ENCODE assay signal across 13 cellular contexts in the genomic region with DNA sequence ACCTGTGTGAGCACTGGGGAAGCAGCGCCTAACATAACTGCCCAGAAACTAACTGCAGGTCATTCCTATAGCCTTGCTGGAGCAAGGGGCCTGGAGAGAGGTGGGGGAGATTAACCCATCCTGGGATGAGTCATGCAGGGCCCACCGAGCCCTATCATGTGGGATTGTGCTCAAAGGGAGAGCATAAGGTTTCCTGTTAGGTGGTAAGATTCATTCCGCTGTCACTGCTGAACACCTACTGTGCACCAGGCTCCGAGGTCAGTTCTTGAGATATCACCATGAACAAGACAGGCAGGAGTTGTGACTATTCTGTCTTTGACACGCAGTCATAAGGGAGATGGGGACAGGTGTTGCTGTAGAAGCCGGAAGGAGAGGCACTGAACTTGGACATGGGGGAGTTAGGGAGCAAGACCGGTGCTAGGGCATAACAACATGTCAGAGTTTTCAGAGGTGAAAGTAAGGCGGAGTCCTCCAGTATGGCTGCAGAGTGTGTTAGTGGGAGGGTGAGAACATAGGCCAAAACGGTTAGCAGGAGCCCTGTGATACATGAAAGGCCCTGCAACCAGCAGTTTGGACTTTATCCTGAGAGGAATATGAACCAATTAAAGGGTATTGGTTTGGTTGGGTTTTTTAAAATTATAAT. TPM values are rescaled to one million over a fixed set of nuclear protein-coding genes. Genes with fewer than 3 reads are reported as not detected.
DNase-seq lines count a peak whose midpoint lies in the region; ATAC-seq and TF ChIP-seq lines count a peak whose summit lies in the region.
"Had no signal": no experiment of that assay in that cellular context is flagged by ENCODE, and none has a peak within 500 bp of the region (broad histone marks: within the 10 kb centered on the region; RNA-seq: fewer than 3 reads in every experiment).

No MANE protein-coding gene starts in this region.

- peaks cover 39% of the 10 kb centered on the region for H3K4me1 Mint-ChIP-seq in Calu3 (ENCODE audit: low read depth, unreplicated experiment)
- H3K4me1 Mint-ChIP-seq in naive thymus-derived CD4-positive, alpha-beta T cell: peaks cover 55 to 73% (median 68%) of the 10 kb centered on the region in 7 donors

- H3K36me3 ChIP-seq in Karpas-422 (ENCODE audit: insufficient read depth, low read length): peaks cover 21% of the 10 kb centered on the region; the same call in 1 of the 2 replicates
- peaks cover 10% of the 10 kb centered on the region for H3K36me3 ChIP-seq in adipocyte (ENCODE audit: control insufficient read depth, insufficient read depth, low read length, severe bottlenecking)
- H3K36me3 ChIP-seq in naive thymus-derived CD4-positive, alpha-beta T cell (ENCODE audit: control insufficient read depth in 2 of 3, insufficient read depth in 3 of 3, low read length in 3 of 3): peaks cover 0 to 20% (median 4%) of the 10 kb centered on the region in 3 experiments

- POLR2A ChIA-PET in naive thymus-derived CD4-positive, alpha-beta T cell (lab: Charles Lee): interaction anchor here (1.1 to 2.1 kb wide), 2 partner anchors 18 to 22 kb away, joined by 3 to 25 read pairs; a partner anchor contains a TSS

- H3K27ac Mint-ChIP-seq in Calu3 (ENCODE audit: unreplicated experiment): no peak overlapping the region
- peak overlapping the region in 7 of 9 donors; percentile 10 to 100 (median 89) for H3K27ac Mint-ChIP-seq in naive thymus-derived CD4-positive, alpha-beta T cell

- DNase-seq in Calu3: no peak
- DNase-seq in Karpas-422: no peak
- DNase-seq in adipocyte (ENCODE audit: low read depth): no peak
- DNase-seq in naive thymus-derived CD4-positive, alpha-beta T cell: no peak
- DNase-seq in caudate nucleus (lab: John Stamatoyannopoulos, UW): no peak
- DNase-seq: left lung, NCI-H510A treated with DMSO at 0.1 percent for 48 hours had no signal

- H3K27me3 ChIP-seq in Karpas-422 (ENCODE audit: low read length) (no peaks in the 10 kb centered on the region), adipocyte (replicated peaks; ENCODE audit: control insufficient read depth, insufficient read depth, low read length) (no peaks in the 10 kb centered on the region)
- no peaks in the 10 kb centered on the region for H3K27me3 ChIP-seq in naive thymus-derived CD4-positive, alpha-beta T cell (ENCODE audit: control insufficient read depth in 2 of 2, insufficient read depth in 2 of 2, low read length in 2 of 2)
- H3K27me3 ChIP-seq: left lung, SJSA1 had no signal

- no peaks in the 10 kb centered on the region for H3K9me3 Mint-ChIP-seq in Calu3 (ENCODE audit: low read depth, unreplicated experiment)
- H3K9me3 Mint-ChIP-seq in naive thymus-derived CD4-positive, alpha-beta T cell: peaks cover 0 to 2% (median 0%) of the 10 kb centered on the region in 11 donors

- H3K9ac ChIP-seq in Karpas-422 (ENCODE audit: low read length) (peak overlapping the region; percentile 78), adipocyte (ENCODE audit: low read length) (peak overlapping the region; percentile 30)

- H3K4me3 ChIP-seq in Karpas-422 (ENCODE audit: low read length) (peak overlapping the region; percentile 85), adipocyte (ENCODE audit: low read length) (peak overlapping the region; percentile 96)
- peak overlapping the region; percentile 14 for H3K4me3 ChIP-seq in naive thymus-derived CD4-positive, alpha-beta T cell (ENCODE audit: low read length)
- H3K4me3 ChIP-seq: SJSA1 had no signal

- no peak for TF ChIP-seq CTCF in Calu3 (IDR thresholded peaks at IDR 0.05; ENCODE audit: unreplicated experiment)

- intact Hi-C loops in Calu3 (cut with micrococcal nuclease; ENCODE audit: unreplicated experiment): no loop called here
- intact Hi-C loops in naive thymus-derived CD4-positive, alpha-beta T cell (cut with micrococcal nuclease): loop anchor here (10.0 kb wide), 3 partner anchors 891 to 1251 kb away; a partner anchor contains a TSS

- H3K4me2 ChIP-seq in Karpas-422 (ENCODE audit: low read depth, low read length, poor library complexity, severe bottlenecking): peak overlapping the region; percentile 91

- H3K9me3 ChIP-seq in Karpas-422 (ENCODE audit: low read length): no peaks in the 10 kb centered on the region
- no peaks in the 10 kb centered on the region for H3K9me3 ChIP-seq in adipocyte (ENCODE audit: control insufficient read depth, low read length)
- no peaks in the 10 kb centered on the region for H3K9me3 ChIP-seq in naive thymus-derived CD4-positive, alpha-beta T cell (ENCODE audit: control insufficient read depth in 2 of 3, low read length in 3 of 3)
- H3K9me3 ChIP-seq: left lung, SJSA1 had no signal

- peak overlapping the region; percentile 99 for H3K4me3 Mint-ChIP-seq in Calu3 (ENCODE audit: low read depth, unreplicated experiment)
- peak overlapping the region; percentile 59 to 99 (median 96) for H3K4me3 Mint-ChIP-seq in naive thymus-derived CD4-positive, alpha-beta T cell

- H3K4me1 ChIP-seq in Karpas-422 (ENCODE audit: low read length): peaks cover 57% of the 10 kb centered on the region
- peaks cover 15% of the 10 kb centered on the region for H3K4me1 ChIP-seq in adipocyte (ENCODE audit: control insufficient read depth, insufficient read depth, low read length)
- peaks cover 40 to 44% of the 10 kb centered on the region in 2 donors for H3K4me1 ChIP-seq in naive thymus-derived CD4-positive, alpha-beta T cell (ENCODE audit: control insufficient read depth in 2 of 2, insufficient read depth in 2 of 2, low read length in 2 of 2)

- CTCF ChIA-PET in Calu3 (lab: Charles Lee): no interaction called here
- CTCF ChIA-PET in naive thymus-derived CD4-positive, alpha-beta T cell (lab: Charles Lee): interaction anchor here (1.1 to 1.6 kb wide), 2 partner anchors 21 to 94 kb away, joined by 3 to 5 read pairs; a partner anchor contains a TSS

- H4K20me1 ChIP-seq in Karpas-422 (ENCODE audit: insufficient read depth, low read depth, low read length): peaks cover 47% of the 10 kb centered on the region

- H3K36me3 Mint-ChIP-seq in Calu3 (ENCODE audit: insufficient read depth, unreplicated experiment): peaks cover 32% of the 10 kb centered on the region
- peaks cover 0 to 20% (median 5%) of the 10 kb centered on the region in 5 donors for H3K36me3 Mint-ChIP-seq in naive thymus-derived CD4-positive, alpha-beta T cell

- no peaks in the 10 kb centered on the region for H3K9me2 ChIP-seq in Karpas-422 (replicated peaks; ENCODE audit: insufficient read depth, low read length)

- H2AFZ ChIP-seq in Karpas-422 (ENCODE audit: low read length): no peak overlapping the region

- no peak for ATAC-seq in naive thymus-derived CD4-positive, alpha-beta T cell
- ATAC-seq in GM18868 (IDR thresholded peaks at IDR 0.05; ENCODE audit: unreplicated experiment): no peak
- no peak for ATAC-seq in HG03095 (IDR thresholded peaks at IDR 0.05; ENCODE audit: unreplicated experiment)
- no peak for ATAC-seq in GM21360 (IDR thresholded peaks at IDR 0.05; ENCODE audit: unreplicated experiment)
- ATAC-seq: left lung, sciatic nerve had no signal

- H3K27ac ChIP-seq in Karpas-422 (ENCODE audit: low read length): no peak overlapping the region
- H3K27ac ChIP-seq in naive thymus-derived CD4-positive, alpha-beta T cell (ENCODE audit: low read depth, low read length): peak overlapping the region; percentile 16
- H3K27ac ChIP-seq in caudate nucleus (ENCODE audit: low read depth, low read length): no peak overlapping the region
- H3K27ac ChIP-seq: left lung, SJSA1 had no signal

- peaks cover 68% of the 10 kb centered on the region for H3K79me2 ChIP-seq in Karpas-422 (ENCODE audit: low read length)

- H3K27me3 Mint-ChIP-seq in Calu3 (ENCODE audit: unreplicated experiment): no peaks in the 10 kb centered on the region
- no peaks in the 10 kb centered on the region for H3K27me3 Mint-ChIP-seq in naive thymus-derived CD4-positive, alpha-beta T cell

- TSS peak; percentile 52 for BruUV-seq in Calu3 (replicated peaks; lab: Mats Ljungman, UMichigan)

RNA-seq across cellular contexts. Expression of a gene that starts 2.4 kb away (rescaled TPM):
- 23.6 and 24.9 TPM in 2 replicates for total RNA-seq in Calu3 (2022)
- total RNA-seq in Karpas-422 (2014; rRNA removed; shearing (Covaris generic); ENCODE audit: low replicate concordance): 38.5 and 54.6 TPM in 2 replicates
- total RNA-seq in naive thymus-derived CD4-positive, alpha-beta T cell: 10 to 100 TPM; 30.3 to 50.2 (median 46.8) TPM
- 10 to 100 TPM; 45.0 to 53.7 TPM for polyA plus RNA-seq in naive thymus-derived CD4-positive, alpha-beta T cell

RNA-seq across cellular contexts. Expression of a gene that starts 20.9 kb away (rescaled TPM):
- 751 and 904 TPM in 2 replicates for total RNA-seq in Calu3 (2022)
- total RNA-seq in Karpas-422 (2014; rRNA removed; shearing (Covaris generic); ENCODE audit: low replicate concordance): 2,449 and 2,497 TPM in 2 replicates
- total RNA-seq in naive thymus-derived CD4-positive, alpha-beta T cell: 1,000 to 10,000 TPM; 1,411 to 1,898 (median 1,693) TPM
- 1,000 to 10,000 TPM; 1,357 to 1,450 TPM for polyA plus RNA-seq in naive thymus-derived CD4-positive, alpha-beta T cell

RNA-seq across cellular contexts. Expression of a gene that starts 56.1 kb away (rescaled TPM):
- total RNA-seq in Calu3 (2022): not detected in 2 replicates
- not detected in 2 replicates for total RNA-seq in Karpas-422 (2014; rRNA removed; shearing (Covaris generic); ENCODE audit: low replicate concordance)
- total RNA-seq in naive thymus-derived CD4-positive, alpha-beta T cell: 10 to 100 TPM in 1 of 5 experiments, 1 to 10 TPM in 1, under 1 TPM in 1, not detected in 2; 0.43 to 10.7 (median 1.3) TPM
- not detected for polyA plus RNA-seq in naive thymus-derived CD4-positive, alpha-beta T cell
- total RNA-seq: fibroblast of villous mesenchyme, sciatic nerve, SJSA1 had no signal

Comparison
In these comparisons a context has a peak if more than half of its experiments do, and no peak if none do; other contexts are left out.
1. H3K4me3 ChIP-seq: peak in every context shown above with its lines; median percentile 96 in adipocyte; 85 in Karpas-422; 14 in naive thymus-derived CD4-positive, alpha-beta T cell.